27 cellular contexts compared by ENCODE assay signal in genomic region chr6:168273483-168274045, GRCh38. TPM values are rescaled to one million over a fixed set of nuclear protein-coding genes. Genes with fewer than 3 reads are reported as not detected.
DNase-seq lines count a peak whose midpoint lies in the region; ATAC-seq, FAIRE-seq and TF ChIP-seq lines count a peak whose summit lies in the region.
"Had no signal": no experiment of that assay in that cellular context is flagged by ENCODE, and none has a peak within 500 bp of the region (broad histone marks: within the 10 kb centered on the region; RNA-seq: fewer than 3 reads in every experiment).

No MANE protein-coding gene starts in this region.

- 81% methylated on average over 16 of the region's 16 CpGs; no CpG with 5 or more reads in 1 of the 2 experiments for WGBS in H1 (ENCODE audit: extremely low coverage in 1 of 2, insufficient coverage in 1 of 2, insufficient read length in 1 of 2, insufficient replicate concordance in 2 of 2, low coverage in 1 of 2, low lambda C conversion rate in 2 of 2, missing lambda C conversion rate in 1 of 2), 2 experiments
- no CpG with 5 or more reads among the region's 16 CpGs for WGBS in mesendoderm (ENCODE audit: extremely low coverage, insufficient coverage, low lambda C conversion rate)
- 62% methylated on average over 16 of the region's 16 CpGs for WGBS in thymus

- no peak overlapping the region for H3K4me3 ChIP-seq in NT2/D1 (ENCODE audit: insufficient read length, low read depth)
- no peak overlapping the region; a peak in 1 of 8 replicates for H3K4me3 ChIP-seq in H1 (ENCODE audit: extremely low read depth in 1 of 4, insufficient read depth in 2 of 4, low read depth in 3 of 4, low read length in 4 of 4)
- H3K4me3 ChIP-seq in mesendoderm (ENCODE audit: low read length) = no peak overlapping the region
- no peak overlapping the region for H3K4me3 ChIP-seq in thymus (ENCODE audit: low read length)
- H3K4me3 ChIP-seq: sigmoid colon, uterus had no signal

- no peak overlapping the region for H3K23ac ChIP-seq in H1 (ENCODE audit: insufficient read length)
- no peak overlapping the region for H3K23ac ChIP-seq in mesendoderm (ENCODE audit: low read length)

- peaks cover 7% of the 10 kb centered on the region; the same call in 1 of the 2 replicates for H3K23me2 ChIP-seq in H1 (ENCODE audit: low read depth, low read length)

- H2BK5ac ChIP-seq in H1 (ENCODE audit: low read depth, low read length) (no peak overlapping the region), mesendoderm (ENCODE audit: low read length) (peak overlapping the region; percentile 17)

- ATAC-seq in sciatic nerve = no peak
- ATAC-seq in HG03442 (IDR thresholded peaks at IDR 0.05; ENCODE audit: unreplicated experiment) = no peak
- ATAC-seq: activated CD8-positive, alpha-beta memory T cell treated with anti-CD3 and anti-CD28 coated beads, Interleukin-2, amount 10 ng/mL, durations not matched to agents 7 days and 5 days; left ventricle myocardium superior; natural killer cell treated with Interleukin-12 subunit alpha and Interleukin-12 subunit beta and Interleukin-15 and Interleukin-18, amount 100 ng/mL, for 72 hours; SK-N-SH treated with all-trans-retinoic acid at 6 μM for 48 hours had no signal

- H4K8ac ChIP-seq in H1 (ENCODE audit: extremely low read depth, insufficient read depth, low read length) (no peak overlapping the region), mesendoderm (ENCODE audit: low read depth, low read length) (no peak overlapping the region)

- no peak overlapping the region for H2BK12ac ChIP-seq in H1 (ENCODE audit: low read depth, low read length)

- no peak overlapping the region for H2BK20ac ChIP-seq in H1 (ENCODE audit: low read length)

- TF ChIP-seq CTCF in H1 (IDR thresholded peaks at IDR 0.05; ENCODE audit: control extremely low read depth in 1 of 3, insufficient read depth in 1 of 3, low read depth in 1 of 3, low read length in 3 of 3) = no peak
- TF ChIP-seq CTCF in D721Med (IDR thresholded peaks at IDR 0.05; ENCODE audit: insufficient read depth, missing control alignments) = no peak

- no peak overlapping the region; the same call in 1 of the 2 replicates for H3K18ac ChIP-seq in H1 (ENCODE audit: extremely low read depth, low read length)
- H3K18ac ChIP-seq in mesendoderm (ENCODE audit: low read length) = no peak overlapping the region

- POLR2A ChIA-PET in H1 (lab: Charles Lee; ENCODE audit: partially characterized antibody) = no interaction called here

- H4K5ac ChIP-seq in H1 (ENCODE audit: insufficient read length, low read depth, low read length) = no peak overlapping the region
- no peak overlapping the region for H4K5ac ChIP-seq in mesendoderm (ENCODE audit: low read length)

- no peaks in the 10 kb centered on the region for H3K79me2 ChIP-seq in H1 (ENCODE audit: control insufficient read depth in 1 of 2, insufficient read depth in 2 of 2, low read length in 2 of 2)
- no peaks in the 10 kb centered on the region for H3K79me2 ChIP-seq in mesendoderm (ENCODE audit: control insufficient read depth, insufficient read depth, low read length)
- H3K79me2 ChIP-seq: parathyroid adenoma had no signal

- H3K27me3 ChIP-seq in NT2/D1 (ENCODE audit: insufficient read depth, insufficient read length) (no peaks in the 10 kb centered on the region), H1 (replicated peaks in 1 of 4; ENCODE audit: control insufficient read depth in 3 of 4, extremely low read depth in 1 of 4, insufficient read depth in 3 of 4, low read length in 3 of 4) (no peaks in the 10 kb centered on the region; a peak in 1 of 7 replicates), mesendoderm (ENCODE audit: insufficient read depth, low read length, poor library complexity) (no peaks in the 10 kb centered on the region), thymus (ENCODE audit: control insufficient read depth, insufficient read depth) (peaks cover 4% of the 10 kb centered on the region)
- H3K27me3 ChIP-seq: sigmoid colon, uterus had no signal

- H3K4me2 ChIP-seq in H1 (ENCODE audit: insufficient read depth in 1 of 2, low read depth in 2 of 2, low read length in 2 of 2) (peak overlapping the region in 1 of 2 experiments; percentile 12; a peak in 1 of 4 replicates), mesendoderm (ENCODE audit: low read length) (no peak overlapping the region)

- CTCF ChIA-PET in H1 (lab: Charles Lee; ENCODE audit: partially characterized antibody) = interaction anchor here (1.0 to 1.2 kb wide), 2 partner anchors 10 to 82 kb away, joined by 3 read pairs; no protein-coding TSS in a partner anchor

- H3K36me3 ChIP-seq in NT2/D1 (ENCODE audit: insufficient read depth, insufficient read length, low read length) = no peaks in the 10 kb centered on the region
- H3K36me3 ChIP-seq in H1 (ENCODE audit: control insufficient read depth in 2 of 4, insufficient read depth in 4 of 4, low read length in 3 of 4) = no peaks in the 10 kb centered on the region
- H3K36me3 ChIP-seq in mesendoderm (ENCODE audit: control insufficient read depth, insufficient read depth, low read length) = no peaks in the 10 kb centered on the region
- H3K36me3 ChIP-seq in thymus (ENCODE audit: control insufficient read depth, insufficient read depth) = no peaks in the 10 kb centered on the region
- H3K36me3 ChIP-seq: sigmoid colon, uterus had no signal

- H3K4me1 ChIP-seq in NT2/D1 (ENCODE audit: insufficient read depth, insufficient read length) (peaks cover 14% of the 10 kb centered on the region), H1 (replicated peaks in 1 of 4; ENCODE audit: control insufficient read depth in 3 of 4, insufficient read depth in 4 of 4, low read length in 3 of 4) (peaks cover 0 to 17% (median 7%) of the 10 kb centered on the region in 4 experiments; a peak in 6 of 7 replicates), mesendoderm (ENCODE audit: control insufficient read depth, low read depth, low read length) (peaks cover 11% of the 10 kb centered on the region), thymus (ENCODE audit: control insufficient read depth, insufficient read depth, low read length) (no peaks in the 10 kb centered on the region)
- H3K4me1 ChIP-seq: parathyroid adenoma, sigmoid colon, uterus had no signal

- FAIRE-seq in H1 (lab: Jason Lieb, UNC) (no peak), D721Med (lab: Jason Lieb, UNC) (no peak)
- FAIRE-seq: endothelial cell of umbilical vein, GM12891 had no signal

- no peak overlapping the region for H3K56ac ChIP-seq in H1 (replicated peaks; ENCODE audit: insufficient read length, low read depth, low read length)
- H3K56ac ChIP-seq in mesendoderm (ENCODE audit: low read length) = peak overlapping the region; percentile 69

- no peak overlapping the region for H4K91ac ChIP-seq in H1 (replicated peaks; ENCODE audit: insufficient read length, low read length)

- H3K27ac ChIP-seq in H1 (ENCODE audit: low read depth, low read length) = no peak overlapping the region
- H3K27ac ChIP-seq in mesendoderm (ENCODE audit: low read depth, low read length) = peak overlapping the region; percentile 63
- peak overlapping the region; percentile 46 for H3K27ac ChIP-seq in thymus (ENCODE audit: low read depth)
- H3K27ac ChIP-seq: parathyroid adenoma, sigmoid colon, uterus had no signal

- H4K20me1 ChIP-seq in H1 (replicated peaks in 1 of 2; ENCODE audit: control insufficient read depth in 1 of 2, insufficient read depth in 2 of 2, low read length in 2 of 2) = peaks cover 0 to 4% of the 10 kb centered on the region in 2 experiments

- H3K9me3 ChIP-seq in NT2/D1 (ENCODE audit: insufficient read depth, low read length) (no peaks in the 10 kb centered on the region), H1 (ENCODE audit: insufficient read depth in 2 of 2, low read depth in 1 of 2, low read length in 1 of 2) (no peaks in the 10 kb centered on the region), thymus (ENCODE audit: control insufficient read depth) (no peaks in the 10 kb centered on the region)
- H3K9me3 ChIP-seq: sigmoid colon, uterus had no signal

- H2BK120ac ChIP-seq in H1 (replicated peaks; ENCODE audit: low read depth, low read length) (no peak overlapping the region), mesendoderm (ENCODE audit: low read depth, low read length) (no peak overlapping the region)

- H3K14ac ChIP-seq in H1 (ENCODE audit: insufficient read length) = no peak overlapping the region

- TF ChIP-seq RAD21 in H1 (IDR thresholded peaks at IDR 0.05 in 1 of 2, conservative IDR thresholded peaks at IDR 0.05 in 1 of 2; ENCODE audit: low read depth in 2 of 2, low read length in 2 of 2) = no peak

- no peak overlapping the region for H2AFZ ChIP-seq in H1 (ENCODE audit: low read length)
- H2AFZ ChIP-seq: parathyroid adenoma had no signal

- TF ChIP-seq POLR2A in H1 (IDR thresholded peaks at IDR 0.05; ENCODE audit: control extremely low read depth in 1 of 2, low read depth in 2 of 2, low read length in 2 of 2) = no peak

- H3K4ac ChIP-seq in H1 (replicated peaks; ENCODE audit: insufficient read length, low read depth, low read length) = no peak overlapping the region
- no peak overlapping the region for H3K4ac ChIP-seq in mesendoderm (ENCODE audit: low read depth, low read length)

- H3K9ac ChIP-seq in NT2/D1 (ENCODE audit: insufficient read length, low read depth) (peak overlapping the region; percentile 42), H1 (replicated peaks in 1 of 4; ENCODE audit: extremely low read depth in 1 of 4, low read depth in 3 of 4, low read length in 3 of 4) (no peak overlapping the region), mesendoderm (ENCODE audit: low read length) (peak overlapping the region; percentile 15)
- H3K9ac ChIP-seq: parathyroid adenoma had no signal

- 0 out of 2 replicates have a peak, but pooled peaks cover 2% of the 10 kb centered on the region for H3K79me1 ChIP-seq in H1 (ENCODE audit: low read depth, low read length)
- no peaks in the 10 kb centered on the region for H3K79me1 ChIP-seq in mesendoderm (ENCODE audit: low read length)

- no peak for TF ChIP-seq EP300 in H1 (IDR thresholded peaks at IDR 0.05; ENCODE audit: borderline replicate concordance in 1 of 2, low read depth in 2 of 2, low read length in 2 of 2)

- H2BK15ac ChIP-seq in H1 (ENCODE audit: low read length) = peak overlapping the region; percentile 5; the same call in 1 of the 2 replicates
- H2BK15ac ChIP-seq in mesendoderm (replicated peaks; ENCODE audit: low read depth) = no peak overlapping the region

- H2AK5ac ChIP-seq in H1 (ENCODE audit: low read depth, low read length) (no peak overlapping the region), mesendoderm (ENCODE audit: low read length) (no peak overlapping the region)

- intact Hi-C loops in sciatic nerve (cut with DNase I) = loop anchor here (10.0 kb wide), 1 partner anchor 1591 kb away; no protein-coding TSS in a partner anchor

- DNase-seq in NT2/D1 (ENCODE audit: low read depth, low spot score) = no peak
- no peak for DNase-seq in H1 (ENCODE audit: low read depth in 1 of 2, low spot score in 2 of 2)
- no peak for DNase-seq in mesendoderm
- no peak for DNase-seq in sciatic nerve (ENCODE audit: low spot score)
- DNase-seq in D721Med (ENCODE audit: insufficient read length, low spot score) = no peak
- DNase-seq: activated CD4-positive, alpha-beta T cell treated with anti-CD3 and anti-CD28 coated beads, Interleukin-2, amount 50 U/mL, for 1 hour; activated CD8-positive, alpha-beta memory T cell treated with anti-CD3 and anti-CD28 coated beads, Interleukin-2, amount 10 ng/mL, durations not matched to agents 7 days and 5 days; activated naive CD4-positive, alpha-beta T cell; activated T-cell treated with anti-CD3 and anti-CD28 coated beads, Interleukin-2, amount 50 U/mL, for 48 hours; CD4-positive, CD25-positive, alpha-beta regulatory T cell; left ventricle myocardium superior; midbrain; NCI-H2107; sigmoid colon; stimulated activated naive CD4-positive, alpha-beta T cell; uterus had no signal

RNA-seq across cellular contexts. Expression of gene DACT2, which starts 46.0 kb away (rescaled TPM):
- 3.1 and 3.9 TPM in 2 replicates for total RNA-seq in H1 (2021; fragmentation: NEBNext Ultra II Directional; extraction: Animal tissue kit (Norgen Biotek cat#: 25700))
- polyA plus RNA-seq in H1 (2011; rRNA removed) (2.9 and 4.8 TPM in 2 replicates), thymus (2.5 TPM)
- 3.4 TPM for polyA plus RNA-seq in H1 (2011; cell fraction: cytosol; rRNA removed)
- polyA plus RNA-seq in H1 (2011; cell fraction: nucleus; rRNA removed) = 5.3 TPM
- polyA plus RNA-seq in H1 (2012, experiment 1 of 2) = 2.8 to 3.8 TPM (median 3.2 TPM) in 4 replicates
- polyA plus RNA-seq in H1 (2012, experiment 2 of 2) = 3.5 TPM
- 1.6 TPM for polyA plus RNA-seq in H1 (2013, experiment 1 of 2)
- 1.6 TPM for polyA plus RNA-seq in H1 (2013, experiment 2 of 2)
- 1.1 and 1.6 TPM in 2 replicates for polyA minus RNA-seq in H1 (2011; rRNA and poly(A)+ RNA removed)
- polyA minus RNA-seq in H1 (2011; cell fraction: cytosol; rRNA and poly(A)+ RNA removed) = 4.1 TPM
- 2.1 TPM for polyA minus RNA-seq in H1 (2011; cell fraction: nucleus; rRNA and poly(A)+ RNA removed)
- 0.35 TPM for polyA plus RNA-seq in mesendoderm (2013, experiment 1 of 2)
- 0.55 TPM for polyA plus RNA-seq in mesendoderm (2013, experiment 2 of 2)
- 1.9 TPM for total RNA-seq in sciatic nerve
- total RNA-seq: CD4-positive, CD25-positive, alpha-beta regulatory T cell; dermis microvascular lymphatic vessel endothelial cell; endothelial cell of umbilical vein; MCF 10A; natural killer cell treated with Interleukin-12 subunit alpha and Interleukin-12 subunit beta and Interleukin-15 and Interleukin-18, amount 100 ng/mL, for 72 hours; NCI-H460 had no signal
- polyA plus RNA-seq: CD4-positive, CD25-positive, alpha-beta regulatory T cell; endothelial cell of umbilical vein; IgD-negative memory B cell had no signal

Comparison
In these comparisons a context has a peak if more than half of its experiments do, and no peak if none do; other contexts are left out.
1. H3K9ac ChIP-seq: peak in NT2/D1 (single experiment) and mesendoderm (single experiment); none in H1 (0 of 4).